In the genomic region with DNA sequence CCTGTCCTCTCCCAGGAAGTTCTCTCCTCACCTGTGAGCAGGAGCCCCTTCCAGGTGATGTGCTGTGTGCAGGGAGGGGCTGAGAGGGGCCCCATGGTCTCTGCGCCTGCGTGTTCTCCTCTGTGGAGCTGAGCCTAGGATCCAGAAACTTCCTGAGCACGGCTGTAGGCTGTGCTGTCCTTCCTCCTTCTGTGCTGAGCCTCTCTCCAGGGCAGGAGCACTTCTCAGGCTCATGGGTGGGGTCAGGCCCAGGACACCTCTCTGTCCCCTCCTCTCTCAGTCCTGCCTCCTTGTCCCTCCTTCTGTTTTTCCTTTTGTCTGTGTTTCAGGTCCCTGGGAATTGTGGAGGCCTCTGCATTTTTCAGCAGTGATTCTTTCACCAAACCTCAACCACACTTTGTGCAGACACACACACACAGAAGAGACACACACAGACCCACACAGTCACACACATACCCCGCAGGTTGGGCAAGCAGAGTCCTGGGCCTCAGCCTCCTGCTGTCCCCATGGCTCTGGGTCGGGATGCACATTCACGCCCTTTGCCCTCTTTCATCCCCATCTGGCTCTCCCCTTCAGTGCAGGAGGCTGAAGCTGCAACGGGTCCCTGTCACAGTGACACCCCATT, we compare ENCODE assay signal across 8 cellular contexts. TPM values are rescaled to one million over a fixed set of nuclear protein-coding genes. Genes with fewer than 3 reads are reported as not detected.
"Had no signal": no experiment of that assay in that cellular context is flagged by ENCODE, and none has a peak within 500 bp of the region (broad histone marks: within the 10 kb centered on the region; RNA-seq: fewer than 3 reads in every experiment).

A gene (minus strand): TSS at position 226 of the 625 bp plus-strand sequence. CDS start 131 bp downstream, at position 95.

RNA-seq across cellular contexts. Expression of the gene that starts here (rescaled TPM):
- total RNA-seq: activated CD8-positive, alpha-beta T cell treated with anti-CD3 and anti-CD28 coated beads, Interleukin-2, amount 10 ng/mL, durations not matched to agents 7 days and 5 days; activated naive CD8-positive, alpha-beta T cell treated with anti-CD3 and anti-CD28 coated beads, Interleukin-2, amount 10 ng/mL, durations not matched to agents 7 days and 5 days; adrenal gland; aorta; OCI-LY7; Right ventricle myocardium superior; SJCRH30; T-helper 1 cell treated with Interleukin-12 subunit alpha and Interleukin-12 subunit beta and Interleukin-4 antibody, amounts not matched to agents 30 ng/mL and 1 ng/mL, for 36 hours had no signal
- polyA plus RNA-seq: adrenal gland, aorta had no signal
